Comparison of ENCODE assay signal across 8 cellular contexts in genomic region chr11:65872555-65873279, GRCh38. TPM values are rescaled to one million over a fixed set of nuclear protein-coding genes. Genes with fewer than 3 reads are reported as not detected.
A peak's percentile ranks its signal among the peaks of the same experiment; 100 is the strongest.
DNase-seq lines count a peak whose midpoint lies in the region; ATAC-seq and TF ChIP-seq lines count a peak whose summit lies in the region.

EFEMP2 (minus strand) TSS chr11:65872800; CDS start chr11:65872354, 446 bp downstream.

- no peaks in the 10 kb centered on the region for H3K9me3 ChIP-seq in CD8-positive, alpha-beta memory T cell (ENCODE audit: low read length)
- no peaks in the 10 kb centered on the region for H3K9me3 ChIP-seq in PC-9 (ENCODE audit: insufficient read depth, low read depth)

- peak within 1 kb of the TSS; percentile 76 for H3K27ac ChIP-seq in CD8-positive, alpha-beta memory T cell (ENCODE audit: low read depth, low read length)
- H3K27ac ChIP-seq in PC-9 (no peak within 1 kb of the TSS), epithelial cell of prostate (peak within 1 kb of the TSS; percentile 35)

- H3K4me2 ChIP-seq in PC-9, result peak within 1 kb of the TSS; percentile 78

- H3K4me1 Mint-ChIP-seq in CD8-positive, alpha-beta memory T cell, result peaks cover 18 to 42% (median 27%) of the 10 kb centered on the region in 3 donors
- H3K4me1 Mint-ChIP-seq in naive B cell, result peaks cover 22 to 25% (median 22%) of the 10 kb centered on the region in 3 donors

- CTCF ChIA-PET in CD8-positive, alpha-beta memory T cell (lab: Charles Lee), result interaction anchor here (1.5 to 24.5 kb wide), 3 partner anchors 13 to 93 kb away, joined by 5 to 560 read pairs (median 87); partner anchors contain the start of genes AP5B1, CCDC85B, CFL1 and CTSW
- CTCF ChIA-PET in PC-9 (lab: Charles Lee), result interaction anchor here (0.5 to 0.7 kb wide), 2 partner anchors 12 to 191 kb away, joined by 3 to 7 read pairs; no protein-coding TSS in a partner anchor

- ATAC-seq in naive B cell (ENCODE audit: low read depth in 2 of 2) (no peak), GM21526 (IDR thresholded peaks at IDR 0.05; ENCODE audit: low FRiP score, unreplicated experiment) (no peak)

- H3F3A ChIP-seq in PC-9 (ENCODE audit: insufficient read depth, low read depth), result peaks cover 31% of the 10 kb centered on the region

- H3K4me3 ChIP-seq in CD8-positive, alpha-beta memory T cell (ENCODE audit: low read length), result peak within 1 kb of the TSS; percentile 82
- H3K4me3 ChIP-seq in PC-9, result peak within 1 kb of the TSS; percentile 61

- peaks cover 0 to under 1% (median 0%) of the 10 kb centered on the region in 3 donors for H3K36me3 Mint-ChIP-seq in CD8-positive, alpha-beta memory T cell
- no peaks in the 10 kb centered on the region for H3K36me3 Mint-ChIP-seq in naive B cell

- no peaks in the 10 kb centered on the region for H3K79me2 ChIP-seq in PC-9 (ENCODE audit: low read depth)

- no TSS peak for BruUV-seq in PC-9 (replicated peaks; lab: Mats Ljungman, UMichigan)

- H3K27ac Mint-ChIP-seq in CD8-positive, alpha-beta memory T cell, result peak within 1 kb of the TSS; percentile 80 to 99 (median 94)
- H3K27ac Mint-ChIP-seq in naive B cell, result peak within 1 kb of the TSS; percentile 84 to 98 (median 97)

- TF ChIP-seq CTCF in PC-9 (conservative IDR thresholded peaks at IDR 0.05) (no peak), GM13976 (IDR thresholded peaks at IDR 0.05; ENCODE audit: borderline replicate concordance, control extremely low read depth, extremely low read depth, insufficient read depth, missing control alignments) (no peak)

- H4K20me1 ChIP-seq in PC-9 (ENCODE audit: insufficient read depth), result no peaks in the 10 kb centered on the region

- POLR2A ChIA-PET in CD8-positive, alpha-beta memory T cell (lab: Charles Lee), result interaction anchor here (1.3 to 5.2 kb wide), 5 partner anchors 12 to 18 kb away, joined by 4 to 39 read pairs (median 8); partner anchors contain the start of genes CCDC85B, CFL1, FIBP and MUS81
- POLR2A ChIA-PET in PC-9 (lab: Charles Lee; ENCODE audit: unreplicated experiment), result interaction anchor here (0.7 kb wide), 2 partner anchors 130 to 302 kb away, joined by 4 to 5 read pairs; partner anchors contain the start of genes BANF1 and ZNRD2

- no peaks in the 10 kb centered on the region for H3K9me3 Mint-ChIP-seq in CD8-positive, alpha-beta memory T cell
- H3K9me3 Mint-ChIP-seq in naive B cell, result no peaks in the 10 kb centered on the region

- H3K9me2 ChIP-seq in PC-9 (ENCODE audit: insufficient read depth), result no peaks in the 10 kb centered on the region

- no peak for DNase-seq in CD8-positive, alpha-beta memory T cell
- peak in 1 of 2 experiments; percentile 44 for DNase-seq in PC-9
- DNase-seq in epithelial cell of prostate (ENCODE audit: low read depth, low spot score), result no peak
- DNase-seq in naive B cell, result no peak
- no peak for DNase-seq in GM13976 (ENCODE audit: low spot score)
- no peak for DNase-seq in hippocampal formation (lab: John Stamatoyannopoulos, UW)
- DNase-seq in GM19240 (ENCODE audit: insufficient read length, low spot score), result no peak

- peaks cover 24% of the 10 kb centered on the region for H3K4me1 ChIP-seq in CD8-positive, alpha-beta memory T cell (ENCODE audit: insufficient read depth, low read length)
- peaks cover 4% of the 10 kb centered on the region; the same call in 1 of the 2 replicates for H3K4me1 ChIP-seq in PC-9 (replicated peaks; ENCODE audit: insufficient read depth)

- intact Hi-C loops in PC-9 (cut with micrococcal nuclease; ENCODE audit: unreplicated experiment), result no loop called here

- in situ Hi-C loops in GM13976 (cut with MboI; ENCODE audit: low sequenced_read_pairs, unreplicated experiment), result no loop called here

- H3K36me3 ChIP-seq in CD8-positive, alpha-beta memory T cell (ENCODE audit: insufficient read depth, low read length), result no peaks in the 10 kb centered on the region
- no peaks in the 10 kb centered on the region for H3K36me3 ChIP-seq in PC-9 (ENCODE audit: low read depth)

- H3K27me3 Mint-ChIP-seq in CD8-positive, alpha-beta memory T cell, result peaks cover 0 to 3% of the 10 kb centered on the region in 2 donors
- H3K27me3 Mint-ChIP-seq in naive B cell, result peaks cover 0 to 7% (median 0%) of the 10 kb centered on the region in 3 donors

- peak within 1 kb of the TSS; percentile 87 for H2AFZ ChIP-seq in PC-9

- peak within 1 kb of the TSS; percentile 81 to 93 (median 88) for H3K4me3 Mint-ChIP-seq in CD8-positive, alpha-beta memory T cell
- peak within 1 kb of the TSS; percentile 83 to 94 (median 89) for H3K4me3 Mint-ChIP-seq in naive B cell

- H3K27me3 ChIP-seq in CD8-positive, alpha-beta memory T cell (ENCODE audit: insufficient read depth, low read length, poor library complexity, severe bottlenecking), result no peaks in the 10 kb centered on the region
- no peaks in the 10 kb centered on the region for H3K27me3 ChIP-seq in PC-9 (ENCODE audit: insufficient read depth, low read depth)

RNA-seq across cellular contexts. Expression of gene EFEMP2, which starts in this region (rescaled TPM):
- total RNA-seq in CD8-positive, alpha-beta memory T cell, result 1 to 10 TPM; 3.9 to 4.0 TPM
- 0.23 TPM for polyA plus RNA-seq in CD8-positive, alpha-beta memory T cell
- 18.1 and 32.3 TPM in 2 replicates for total RNA-seq in PC-9 (2021)
- polyA plus RNA-seq in naive B cell (ENCODE audit: low read depth in 6 of 6), result 1 to 10 TPM in 2 of 6 donors, under 1 TPM in 1, not detected in 3; 0.29 to 1.5 (median 1.1) TPM
